2 cellular contexts compared by ENCODE assay signal in genomic region chr19:6556480-6556879, GRCh38.
TF ChIP-seq lines count a peak whose summit lies in the region.

No MANE protein-coding gene starts in this region.

TF ChIP-seq in SK-N-SH, 30 proteins besides CTCF, POLR2A, EP300 and RAD21:
- no peak for TF ChIP-seq IRF3 (IDR thresholded peaks at IDR 0.05; ENCODE audit: low read depth, low read length)
- no peak for TF ChIP-seq PBX3 (IDR thresholded peaks at IDR 0.05)
- TF ChIP-seq POLR2AphosphoS5 (IDR thresholded peaks at IDR 0.05; ENCODE audit: low read depth, low read length), result no peak
- no peak for TF ChIP-seq MXI1 (IDR thresholded peaks at IDR 0.05; ENCODE audit: low read depth, low read length)

TF ChIP-seq in SK-N-SH treated with all-trans-retinoic acid at 6 μM for 48 hours, 23 proteins besides CTCF, POLR2A, EP300 and RAD21:
- no peak for TF ChIP-seq CSDC2 (CRISPR knock-in tag; IDR thresholded peaks at IDR 0.05)
- no peak for TF ChIP-seq SNAI2 (CRISPR knock-in tag; IDR thresholded peaks at IDR 0.05)
- TF ChIP-seq OSR1 (CRISPR knock-in tag; IDR thresholded peaks at IDR 0.05), result no peak
- no peak for TF ChIP-seq ZFP30 (CRISPR knock-in tag; IDR thresholded peaks at IDR 0.05)
